ENCODE assay signal across 16 cellular contexts in genomic region chr3:9204253-9205005, GRCh38. TPM values are rescaled to one million over a fixed set of nuclear protein-coding genes. Genes with fewer than 3 reads are reported as not detected.
DNase-seq lines count a peak whose midpoint lies in the region; FAIRE-seq lines count a peak whose summit lies in the region.
"Had no signal": no experiment of that assay in that cellular context is flagged by ENCODE, and none has a peak within 500 bp of the region (broad histone marks: within the 10 kb centered on the region; RNA-seq: fewer than 3 reads in every experiment).

No MANE protein-coding gene starts in this region.

- H3K36me3 ChIP-seq in small intestine (ENCODE audit: control insufficient read depth in 2 of 2, insufficient read depth in 2 of 2, low read length in 2 of 2), result no peaks in the 10 kb centered on the region
- no peaks in the 10 kb centered on the region for H3K36me3 ChIP-seq in SJCRH30
- H3K36me3 ChIP-seq: BLaER1 treated with 17β-estradiol and CSF1 and Interleukin-3, amounts not matched to agents 10 nM and 100 nM; heart right ventricle had no signal

- peak; percentile 88 for DNase-seq in NCI-H69 (lab: John Stamatoyannopoulos, UW)
- peak; percentile 58 for DNase-seq in cerebellar cortex (ENCODE audit: low spot score)
- peak; percentile 77 for DNase-seq in mesenteric fat pad (ENCODE audit: low spot score)
- DNase-seq in small intestine, result peak; percentile 51
- DNase-seq in middle frontal gyrus (ENCODE audit: extremely low spot score, low spot score), result no peak
- no peak for DNase-seq in SJCRH30
- no peak for DNase-seq in Kasumi-1 (lab: John Stamatoyannopoulos, UW)
- DNase-seq: activated CD8-positive, alpha-beta memory T cell treated with anti-CD3 and anti-CD28 coated beads, Interleukin-2, amount 10 ng/mL, durations not matched to agents 7 days and 5 days; GDM1; heart right ventricle; NCI-H1105 treated with DMSO at 0.1 percent for 48 hours; NCI-H2227 treated with DMSO at 0.1 percent for 48 hours; SW 1271 had no signal

- H3K27ac ChIP-seq in small intestine (ENCODE audit: low read depth in 1 of 2, low read length in 1 of 2) (no peak overlapping the region), SJCRH30 (no peak overlapping the region)
- H3K27ac ChIP-seq: BLaER1 treated with 17β-estradiol and CSF1 and Interleukin-3, amounts not matched to agents 10 nM and 100 nM; heart right ventricle had no signal

- H3K4me3 ChIP-seq in small intestine (ENCODE audit: low read depth in 1 of 2, low read length in 2 of 2) (no peak overlapping the region), SJCRH30 (no peak overlapping the region)
- H3K4me3 ChIP-seq: BLaER1 treated with 17β-estradiol and CSF1 and Interleukin-3, amounts not matched to agents 10 nM and 100 nM; heart right ventricle had no signal

- H3K4me1 ChIP-seq in small intestine (ENCODE audit: control insufficient read depth in 2 of 2, insufficient read depth in 1 of 2, low read depth in 1 of 2, low read length in 1 of 2) (peaks cover 0 to 7% of the 10 kb centered on the region in 2 donors), SJCRH30 (no peaks in the 10 kb centered on the region)

- H3K9me3 ChIP-seq in small intestine (ENCODE audit: control insufficient read depth, low read depth), result no peaks in the 10 kb centered on the region
- H3K9me3 ChIP-seq in SJCRH30 (replicated peaks), result 0 out of 2 replicates have a peak, but pooled peaks cover 6% of the 10 kb centered on the region
- H3K9me3 ChIP-seq: BLaER1 treated with 17β-estradiol and CSF1 and Interleukin-3, amounts not matched to agents 10 nM and 100 nM; heart right ventricle had no signal

- WGBS in small intestine, 3 donors, result 65 to 72% (median 72%) methylated on average over 17 of the region's 17 CpGs

- H3K27me3 ChIP-seq in small intestine (ENCODE audit: control insufficient read depth in 2 of 2, insufficient read depth in 2 of 2, low read length in 2 of 2) (no peaks in the 10 kb centered on the region), SJCRH30 (peaks cover 25% of the 10 kb centered on the region; the same call in 1 of the 2 replicates)
- H3K27me3 ChIP-seq: BLaER1 treated with 17β-estradiol and CSF1 and Interleukin-3, amounts not matched to agents 10 nM and 100 nM; heart right ventricle had no signal

- no peak for FAIRE-seq in small intestine (lab: Jason Lieb, UNC)
- FAIRE-seq: GM19239, urothelium cell line had no signal

RNA-seq across cellular contexts. Expression of gene SRGAP3, which starts 45.0 kb away (rescaled TPM):
- 2.7 TPM for total RNA-seq in mesenteric fat pad
- 1 to 10 TPM in 2 of 3 donors, under 1 TPM in 1; 0.22 to 1.4 (median 1.1) TPM for polyA plus RNA-seq in small intestine
- total RNA-seq in SJCRH30 (2014; rRNA removed; shearing (Covaris generic)), result not detected in 2 replicates

Comparison
In these comparisons a context has a peak if more than half of its experiments do, and no peak if none do; other contexts are left out.
1. DNase-seq: peak in NCI-H69 (single experiment), cerebellar cortex (single experiment), mesenteric fat pad (single experiment) and small intestine (single experiment); none in middle frontal gyrus (single experiment), SJCRH30 (0 of 2) and Kasumi-1 (0 of 2).